In genomic region chr5:61000887-61001286, GRCh38 we compare ENCODE assay signal across 19 cellular contexts.
"Had no signal": no experiment of that assay in that cellular context is flagged by ENCODE, and none has a peak within 500 bp of the region (broad histone marks: within the 10 kb centered on the region; RNA-seq: fewer than 3 reads in every experiment).

No MANE protein-coding gene starts in this region.

- H3K27ac Mint-ChIP-seq: activated naive CD8-positive, alpha-beta T cell; memory B cell; naive thymus-derived CD4-positive, alpha-beta T cell; neural progenitor cell; stimulated activated naive CD8-positive, alpha-beta T cell treated with anti-CD3 and anti-CD28 coated beads, Interleukin-15, amount 100 ng/mL, for 72 hours; type B pancreatic cell had no signal

- H3K4me2 ChIP-seq: neural progenitor cell had no signal

- H3K27ac ChIP-seq: cardiac muscle cell, dorsolateral prefrontal cortex, neural progenitor cell, prostate gland, right lobe of liver, suprapubic skin, WERI-Rb-1 had no signal

- H3K4me3 Mint-ChIP-seq: activated naive CD8-positive, alpha-beta T cell; memory B cell; naive thymus-derived CD4-positive, alpha-beta T cell; neural progenitor cell; stimulated activated naive CD8-positive, alpha-beta T cell treated with anti-CD3 and anti-CD28 coated beads, Interleukin-15, amount 100 ng/mL, for 72 hours; type B pancreatic cell had no signal

- H2AFZ ChIP-seq: neural progenitor cell had no signal

- H3K9me3 ChIP-seq: prostate gland, right lobe of liver, suprapubic skin had no signal

- H3K36me3 Mint-ChIP-seq: neural progenitor cell, type B pancreatic cell had no signal

- H3K27me3 ChIP-seq: cardiac muscle cell, dorsolateral prefrontal cortex, neural progenitor cell, right lobe of liver, suprapubic skin had no signal

- H3K4me1 Mint-ChIP-seq: memory B cell, neural progenitor cell had no signal

- H3K4me1 ChIP-seq: neural progenitor cell, prostate gland, right lobe of liver, suprapubic skin had no signal

- DNase-seq: activated CD4-positive, alpha-beta T cell treated with anti-CD3 and anti-CD28 coated beads for 1 hour; activated gamma-delta T cell treated with Interleukin-2 at 50 U/mL for 16 hours; amniotic stem cell; dorsolateral prefrontal cortex; naive thymus-derived CD4-positive, alpha-beta T cell; right lobe of liver; small intestine; stimulated activated CD4-positive, alpha-beta T cell treated with anti-CD3 and anti-CD28 coated beads, Interleukin-15, amount 100 ng/mL, for 24 hours; stimulated activated CD4-positive, alpha-beta T cell treated with anti-CD3 and anti-CD28 coated beads, Interleukin-2, amount 100 ng/mL, for 48 hours; stimulated activated naive CD8-positive, alpha-beta T cell treated with anti-CD3 and anti-CD28 coated beads, Interleukin-15, amount 100 ng/mL, for 72 hours; T-helper 2 cell; WERI-Rb-1 had no signal

- H3K4me3 ChIP-seq: cardiac muscle cell, dorsolateral prefrontal cortex, neural progenitor cell, prostate gland, right lobe of liver, suprapubic skin had no signal

- H3K9me3 Mint-ChIP-seq: memory B cell; neural progenitor cell; stimulated activated naive CD8-positive, alpha-beta T cell treated with anti-CD3 and anti-CD28 coated beads, Interleukin-15, amount 100 ng/mL, for 72 hours; type B pancreatic cell had no signal

- H3K36me3 ChIP-seq: cardiac muscle cell, neural progenitor cell, prostate gland, right lobe of liver, suprapubic skin, WERI-Rb-1 had no signal

- H3K27me3 Mint-ChIP-seq: activated naive CD8-positive, alpha-beta T cell; memory B cell; naive thymus-derived CD4-positive, alpha-beta T cell; stimulated activated naive CD8-positive, alpha-beta T cell treated with anti-CD3 and anti-CD28 coated beads, Interleukin-15, amount 100 ng/mL, for 72 hours; type B pancreatic cell had no signal

- H3K9ac ChIP-seq: neural progenitor cell had no signal
